11 cellular contexts compared by ENCODE assay signal in genomic region chr1:89363638-89364536, GRCh38. TPM values are rescaled to one million over a fixed set of nuclear protein-coding genes. Genes with fewer than 3 reads are reported as not detected.
DNase-seq lines count a peak whose midpoint lies in the region; ATAC-seq, FAIRE-seq and TF ChIP-seq lines count a peak whose summit lies in the region.
"Had no signal": no experiment of that assay in that cellular context is flagged by ENCODE, and none has a peak within 500 bp of the region (broad histone marks: within the 10 kb centered on the region; RNA-seq: fewer than 3 reads in every experiment).

GBP6 (plus strand) TSS chr1:89364059; CDS start chr1:89368552, 4,493 bp downstream.

- peak; percentile 51 for DNase-seq in activated CD8-positive, alpha-beta memory T cell treated with anti-CD3 and anti-CD28 coated beads, Interleukin-2, amount 10 ng/mL, durations not matched to agents 7 days and 5 days
- DNase-seq in activated CD8-positive, alpha-beta memory T cell treated with anti-CD3 and anti-CD28 coated beads, Interleukin-2, amount 50 U/mL, for 48 hours = no peak
- DNase-seq in bronchial epithelial cell (ENCODE audit: low read depth) = peak; percentile 94
- DNase-seq in stimulated activated naive CD8-positive, alpha-beta T cell treated with anti-CD3 and anti-CD28 coated beads, Interleukin-15, Interleukin-2, amounts not matched to agents 100 U/mL and 50 U/mL, for 24 hours = no peak
- no peak for DNase-seq in DMS 273 (lab: John Stamatoyannopoulos, UW; ENCODE audit: unreplicated experiment)
- DNase-seq in GM19240 (ENCODE audit: insufficient read length, low spot score) = no peak
- DNase-seq: BE2C had no signal

- no peak for TF ChIP-seq CTCF in bronchial epithelial cell (IDR thresholded peaks at IDR 0.05; ENCODE audit: insufficient read depth, low read length, severe bottlenecking)

- peak; percentile 52 for FAIRE-seq in bronchial epithelial cell (lab: Jason Lieb, UNC)

- peak within 1 kb of the TSS; percentile 47 for H3K4me3 ChIP-seq in bronchial epithelial cell (ENCODE audit: low read depth, low read length)

- ATAC-seq in activated CD8-positive, alpha-beta memory T cell treated with anti-CD3 and anti-CD28 coated beads, Interleukin-2, amount 10 ng/mL, durations not matched to agents 7 days and 5 days = peak; percentile 67
- ATAC-seq in HG03354 (IDR thresholded peaks at IDR 0.05; ENCODE audit: poor library complexity, severe bottlenecking, unreplicated experiment) (peak; percentile 28), HG03457 (IDR thresholded peaks at IDR 0.05; ENCODE audit: unreplicated experiment) (no peak)
- peak; percentile 58 for ATAC-seq in stimulated activated naive CD8-positive, alpha-beta T cell treated with anti-CD3 and anti-CD28 coated beads, Interleukin-15, Interleukin-2, amounts not matched to agents 100 U/mL and 50 U/mL, for 24 hours

- CTCF ChIA-PET in activated CD8-positive, alpha-beta memory T cell treated with anti-CD3 and anti-CD28 coated beads, Interleukin-2, amount 10 ng/mL, durations not matched to agents 7 days and 5 days (lab: Charles Lee) = interaction anchor here (0.6 to 2.8 kb wide), 10 partner anchors 13 to 399 kb away, joined by 3 to 10 read pairs (median 4); partner anchors contain the start of gene GBP5

- H3K27me3 Mint-ChIP-seq in activated CD8-positive, alpha-beta memory T cell treated with anti-CD3 and anti-CD28 coated beads, Interleukin-2, amount 10 ng/mL, durations not matched to agents 7 days and 5 days = no peaks in the 10 kb centered on the region

- peak within 1 kb of the TSS; percentile 53 for H3K4me3 Mint-ChIP-seq in activated CD8-positive, alpha-beta memory T cell treated with anti-CD3 and anti-CD28 coated beads, Interleukin-2, amount 10 ng/mL, durations not matched to agents 7 days and 5 days
- H3K4me3 Mint-ChIP-seq: neural crest cell; stimulated activated memory B cell treated with anti-CD40 and anti-IgM and Interleukin-4, amounts not matched to agents 10 μg/mL and 1 μg/mL and 100 μg/mL, for 72 hours had no signal

- peaks cover 2% of the 10 kb centered on the region for H3K36me3 Mint-ChIP-seq in activated CD8-positive, alpha-beta memory T cell treated with anti-CD3 and anti-CD28 coated beads, Interleukin-2, amount 10 ng/mL, durations not matched to agents 7 days and 5 days
- H3K36me3 Mint-ChIP-seq: stimulated activated memory B cell treated with anti-CD40 and anti-IgM and Interleukin-4, amounts not matched to agents 10 μg/mL and 1 μg/mL and 100 μg/mL, for 72 hours had no signal

- H3K27ac Mint-ChIP-seq in activated CD8-positive, alpha-beta memory T cell treated with anti-CD3 and anti-CD28 coated beads, Interleukin-2, amount 10 ng/mL, durations not matched to agents 7 days and 5 days = peak within 1 kb of the TSS; percentile 92
- H3K27ac Mint-ChIP-seq: stimulated activated memory B cell treated with anti-CD40 and anti-IgM and Interleukin-4, amounts not matched to agents 10 μg/mL and 1 μg/mL and 100 μg/mL, for 72 hours had no signal

- no peaks in the 10 kb centered on the region for H3K9me3 Mint-ChIP-seq in activated CD8-positive, alpha-beta memory T cell treated with anti-CD3 and anti-CD28 coated beads, Interleukin-2, amount 10 ng/mL, durations not matched to agents 7 days and 5 days (ENCODE audit: low read depth)
- H3K9me3 Mint-ChIP-seq: neural crest cell; stimulated activated memory B cell treated with anti-CD40 and anti-IgM and Interleukin-4, amounts not matched to agents 10 μg/mL and 1 μg/mL and 100 μg/mL, for 72 hours had no signal

- peaks cover 3% of the 10 kb centered on the region for H3K36me3 ChIP-seq in bronchial epithelial cell (ENCODE audit: control insufficient read depth, insufficient read depth, low read length)
- H3K36me3 ChIP-seq: BE2C had no signal

- H3K4me1 Mint-ChIP-seq in activated CD8-positive, alpha-beta memory T cell treated with anti-CD3 and anti-CD28 coated beads, Interleukin-2, amount 10 ng/mL, durations not matched to agents 7 days and 5 days = peaks cover 29% of the 10 kb centered on the region

- H3K27me3 ChIP-seq in bronchial epithelial cell (ENCODE audit: control insufficient read depth, insufficient read depth, low read length) = no peaks in the 10 kb centered on the region
- H3K27me3 ChIP-seq: BE2C had no signal

RNA-seq across cellular contexts. Expression of gene GBP6, which starts in this region (rescaled TPM):
- total RNA-seq in activated CD8-positive, alpha-beta memory T cell treated with anti-CD3 and anti-CD28 coated beads, Interleukin-2, amount 10 ng/mL, durations not matched to agents 7 days and 5 days = under 1 TPM; 0.19 to 0.82 TPM
- 12.4 and 67.2 TPM in 2 replicates for total RNA-seq in bronchial epithelial cell
- total RNA-seq: neural crest cell had no signal

Comparison
In these comparisons a context has a peak if more than half of its experiments do, and no peak if none do; other contexts are left out.
1. Peak in DNase-seq and ATAC-seq in activated CD8-positive, alpha-beta memory T cell treated with anti-CD3 and anti-CD28 coated beads, Interleukin-2, amount 10 ng/mL, durations not matched to agents 7 days and 5 days; RNA of the gene not detected or under 1 TPM.